8 cellular contexts compared by ENCODE assay signal in genomic region chr4:40205259-40206198, GRCh38.
DNase-seq lines count a peak whose midpoint lies in the region; ATAC-seq lines count a peak whose summit lies in the region.

No MANE protein-coding gene starts in this region.

- peaks cover 0 to 11% of the 10 kb centered on the region in 2 donors for H3K4me1 ChIP-seq in mucosa of rectum (ENCODE audit: control insufficient read depth in 2 of 2, insufficient read depth in 2 of 2, low read length in 2 of 2)

- peak overlapping the region in 1 of 2 donors; percentile 55 for H3K4me3 ChIP-seq in mucosa of rectum (ENCODE audit: low read length in 2 of 2)

- H3K27me3 ChIP-seq in mucosa of rectum (ENCODE audit: control insufficient read depth in 2 of 2, insufficient read depth in 2 of 2, low read length in 2 of 2): no peaks in the 10 kb centered on the region

- peak; percentile 51 for ATAC-seq in GM19035 (IDR thresholded peaks at IDR 0.05; ENCODE audit: unreplicated experiment)
- peak; percentile 62 for ATAC-seq in HG03135 (IDR thresholded peaks at IDR 0.05; ENCODE audit: unreplicated experiment)

- H3K9ac ChIP-seq in mucosa of rectum (ENCODE audit: low read depth in 1 of 2, low read length in 2 of 2): peak overlapping the region in 1 of 2 donors; percentile 32

- H3K27ac ChIP-seq in mucosa of rectum (ENCODE audit: low read depth in 2 of 2, low read length in 2 of 2): peak overlapping the region; percentile 58 to 71

- peak; percentile 89 to 91 for DNase-seq in AML-193 (lab: John Stamatoyannopoulos, UW)
- DNase-seq in T-helper 22 cell (ENCODE audit: low read depth): peak; percentile 47
- no peak for DNase-seq in NCI-H1092 treated with DMSO at 0.1 percent for 48 hours (lab: John Stamatoyannopoulos, UW)
- DNase-seq in stimulated activated CD4-positive, alpha-beta T cell treated with anti-CD3 and anti-CD28 coated beads, Interleukin-2, amount 100 ng/mL, for 48 hours: no peak
- DNase-seq in NCI-H82 (lab: John Stamatoyannopoulos, UW): no peak

- H3K36me3 ChIP-seq in mucosa of rectum (ENCODE audit: control insufficient read depth in 2 of 2, insufficient read depth in 2 of 2, low read length in 2 of 2): no peaks in the 10 kb centered on the region

- H3K9me3 ChIP-seq in mucosa of rectum (ENCODE audit: control insufficient read depth in 2 of 2, low read length in 2 of 2): no peaks in the 10 kb centered on the region

Comparison
In these comparisons a context has a peak if more than half of its experiments do, and no peak if none do; other contexts are left out.
1. DNase-seq: peak in AML-193 (2 of 2) and T-helper 22 cell (single experiment); none in NCI-H1092 treated with DMSO at 0.1 percent for 48 hours (single experiment), stimulated activated CD4-positive, alpha-beta T cell treated with anti-CD3 and anti-CD28 coated beads, Interleukin-2, amount 100 ng/mL, for 48 hours (0 of 2) and NCI-H82 (single experiment).